ENCODE assay signal across 16 cellular contexts in the genomic region with DNA sequence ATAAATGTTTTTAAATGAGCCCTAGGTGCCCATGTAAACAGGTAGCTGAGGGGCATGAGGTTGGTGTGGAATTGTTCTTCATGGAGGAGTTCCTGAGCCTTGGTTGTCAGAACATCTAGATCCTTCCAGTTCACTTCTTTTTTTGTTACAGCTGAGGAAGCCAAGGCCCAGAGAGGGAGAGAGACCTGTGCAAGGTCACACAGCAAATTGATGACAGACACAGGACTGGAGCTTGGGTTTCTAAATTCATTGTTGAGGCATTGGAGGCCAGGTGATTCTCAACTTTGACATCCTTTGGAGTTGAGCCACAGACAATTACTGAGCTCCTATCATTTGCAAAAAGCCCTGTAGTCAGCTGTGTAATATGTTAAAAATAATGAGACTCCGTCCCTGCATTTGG.
DNase-seq lines count a peak whose midpoint lies in the region; ATAC-seq, FAIRE-seq and TF ChIP-seq lines count a peak whose summit lies in the region.
"Had no signal": no experiment of that assay in that cellular context is flagged by ENCODE, and none has a peak within 500 bp of the region (broad histone marks: within the 10 kb centered on the region; RNA-seq: fewer than 3 reads in every experiment).

No MANE protein-coding gene starts in this region.

- H3K9me1 ChIP-seq in K562 (ENCODE audit: control insufficient read depth, insufficient read depth, low read length), result no peaks in the 10 kb centered on the region

- H2AFZ ChIP-seq in K562 (ENCODE audit: low read depth, low read length), result no peak overlapping the region

- H3K9me3 Mint-ChIP-seq in progenitor cell of endocrine pancreas (ENCODE audit: low read depth), result no peaks in the 10 kb centered on the region
- H3K9me3 Mint-ChIP-seq: CD4-positive, CD25-positive, alpha-beta regulatory T cell; CD8-positive, alpha-beta memory T cell had no signal

- H3K9ac ChIP-seq in K562 (ENCODE audit: insufficient read depth in 1 of 2, low read depth in 2 of 2, low read length in 2 of 2), result no peak overlapping the region

- H3K9me3 ChIP-seq in A549 (no peaks in the 10 kb centered on the region), HEK293 (ENCODE audit: control insufficient read depth, insufficient read depth, low read depth, low read length) (no peaks in the 10 kb centered on the region), K562 (replicated peaks; ENCODE audit: control insufficient read depth, insufficient read depth, low read depth, low read length) (no peaks in the 10 kb centered on the region)
- H3K9me3 ChIP-seq: BE2C, HAP-1 had no signal

- H4K20me1 ChIP-seq in K562 (replicated peaks; ENCODE audit: control insufficient read depth, insufficient read depth, low read length), result no peaks in the 10 kb centered on the region

- TF ChIP-seq EP300 in A549 (IDR thresholded peaks at IDR 0.05) (no peak), K562 (IDR thresholded peaks at IDR 0.05; ENCODE audit: low read length) (no peak)

- H3K4me2 ChIP-seq in A549 (no peak overlapping the region), K562 (ENCODE audit: insufficient read depth, low read length) (no peak overlapping the region)

- H3K36me3 ChIP-seq in HEK293 (ENCODE audit: control insufficient read depth in 2 of 2, insufficient read depth in 1 of 2, low read length in 2 of 2), result peaks cover 0 to 5% of the 10 kb centered on the region in 2 experiments; a peak in 1 of 3 replicates
- H3K36me3 ChIP-seq in K562 (ENCODE audit: control insufficient read depth, insufficient read depth, low read length), result no peaks in the 10 kb centered on the region
- H3K36me3 ChIP-seq: BE2C had no signal

- no peaks in the 10 kb centered on the region; a peak in 2 of 5 replicates for H3K27me3 ChIP-seq in K562 (ENCODE audit: control insufficient read depth in 2 of 2, insufficient read depth in 2 of 2, low read length in 2 of 2)
- H3K27me3 ChIP-seq: BE2C had no signal

- in situ Hi-C loops in K562 (cut with MboI), result no loop called here

- FAIRE-seq in A549 (lab: Jason Lieb, UNC) (no peak), K562 (lab: Jason Lieb, UNC) (no peak)

- no peak for TF ChIP-seq POLR2A in A549 (IDR thresholded peaks at IDR 0.05; ENCODE audit: low read length)
- TF ChIP-seq POLR2A in K562 (conservative IDR thresholded peaks at IDR 0.05), result no peak

- POLR2A ChIA-PET in A549 (lab: Yijun Ruan, JAX), result no interaction called here
- POLR2A ChIA-PET in HEK293 (lab: Yijun Ruan, JAX), result no interaction called here
- POLR2A ChIA-PET in K562 (lab: Yijun Ruan, JAX), result interaction anchor here (0.7 to 1.1 kb wide), 3 partner anchors 12 to 21 kb away, joined by 3 to 4 read pairs (median 3); no protein-coding TSS in a partner anchor

- H3K27ac Mint-ChIP-seq in progenitor cell of endocrine pancreas, result peak overlapping the region; percentile 70
- H3K27ac Mint-ChIP-seq: CD8-positive, alpha-beta memory T cell had no signal

- H3K4me3 Mint-ChIP-seq in progenitor cell of endocrine pancreas (ENCODE audit: low read depth), result no peak overlapping the region
- H3K4me3 Mint-ChIP-seq: CD4-positive, CD25-positive, alpha-beta regulatory T cell; CD8-positive, alpha-beta memory T cell had no signal

- DNase-seq in A549 (ENCODE audit: low read depth in 1 of 2, low spot score in 1 of 2) (no peak), K562 (ENCODE audit: extremely low read depth in 1 of 4, low spot score in 3 of 4) (no peak), progenitor cell of endocrine pancreas (ENCODE audit: low spot score, unreplicated experiment) (no peak), NCI-H2107 treated with DMSO at 0.1 percent for 48 hours (lab: John Stamatoyannopoulos, UW; ENCODE audit: unreplicated experiment) (no peak), activated T-cell treated with anti-CD3 and anti-CD28 coated beads for 4 hours (no peak)
- DNase-seq: ACHN; BE2C; C1 segment of cervical spinal cord; CD4-positive, CD25-positive, alpha-beta regulatory T cell; CD8-positive, alpha-beta memory T cell; DMS79; GF-D8 had no signal

- no peak for TF ChIP-seq CTCF in A549 (IDR thresholded peaks at IDR 0.05)
- no peak for TF ChIP-seq CTCF in HEK293 (tag by site-specific recombination; IDR thresholded peaks at IDR 0.05)
- TF ChIP-seq CTCF in K562 (IDR thresholded peaks at IDR 0.05 in 2 of 3, conservative IDR thresholded peaks at IDR 0.05 in 1 of 3; ENCODE audit: insufficient read depth in 2 of 3, low read depth in 1 of 3, low read length in 3 of 3), result no peak
- TF ChIP-seq CTCF in progenitor cell of endocrine pancreas (IDR thresholded peaks at IDR 0.05; ENCODE audit: unreplicated experiment), result no peak

- TF ChIP-seq RAD21 in A549 (conservative IDR thresholded peaks at IDR 0.05 in 1 of 2, IDR thresholded peaks at IDR 0.05 in 1 of 2) (no peak), K562 (CRISPR knock-in tag; conservative IDR thresholded peaks at IDR 0.05 in 1 of 2, IDR thresholded peaks at IDR 0.05 in 1 of 2) (no peak)

- H3K4me1 ChIP-seq in A549 (no peaks in the 10 kb centered on the region), HEK293 (ENCODE audit: control insufficient read depth, insufficient read depth, low read length) (no peaks in the 10 kb centered on the region), K562 (replicated peaks in 1 of 2; ENCODE audit: control insufficient read depth in 2 of 2, insufficient read depth in 2 of 2, low read length in 2 of 2) (no peaks in the 10 kb centered on the region)
- H3K4me1 ChIP-seq: BE2C had no signal

- CTCF ChIA-PET in A549 (lab: Yijun Ruan, JAX), result interaction anchor here (1.8 to 2.1 kb wide), 2 partner anchors 12 to 16 kb away, joined by 6 to 7 read pairs; no protein-coding TSS in a partner anchor
- CTCF ChIA-PET in HEK293 (lab: Yijun Ruan, JAX), result interaction anchor here (0.9 to 2.3 kb wide), 2 partner anchors 16 to 69 kb away, joined by 3 to 11 read pairs; no protein-coding TSS in a partner anchor
- CTCF ChIA-PET in K562 (lab: Yijun Ruan, JAX; ENCODE audit: low intra/inter-chr PET ratio), result no interaction called here

- intact Hi-C loops in K562 (cut with micrococcal nuclease), result no loop called here

- WGBS in A549 (ENCODE audit: missing lambda C conversion rate), result 93% methylated on average over 1 of the region's 1 CpG
- WGBS in K562 (ENCODE audit: insufficient coverage, low coverage, missing lambda C conversion rate), result 0% methylated on average over 1 of the region's 1 CpG

- no peaks in the 10 kb centered on the region for H3K27me3 Mint-ChIP-seq in progenitor cell of endocrine pancreas
- H3K27me3 Mint-ChIP-seq: CD4-positive, CD25-positive, alpha-beta regulatory T cell; CD8-positive, alpha-beta memory T cell had no signal

- no peak overlapping the region for H3K27ac ChIP-seq in A549
- no peak overlapping the region for H3K27ac ChIP-seq in HEK293 (ENCODE audit: extremely low read depth, low read depth, low read length)
- H3K27ac ChIP-seq in K562 (ENCODE audit: extremely low read depth, low read depth, low read length), result no peak overlapping the region

- no peaks in the 10 kb centered on the region for H3K79me2 ChIP-seq in K562 (ENCODE audit: control insufficient read depth, insufficient read depth, low read length)

- H3K4me3 ChIP-seq in A549 (no peak overlapping the region), HEK293 (ENCODE audit: low read depth, low read length) (no peak overlapping the region), K562 (no peak overlapping the region)
- H3K4me3 ChIP-seq: HAP-1 had no signal

- peaks cover 14% of the 10 kb centered on the region for H3K36me3 Mint-ChIP-seq in progenitor cell of endocrine pancreas (ENCODE audit: insufficient read depth)
- H3K36me3 Mint-ChIP-seq: CD4-positive, CD25-positive, alpha-beta regulatory T cell had no signal

- peaks cover 16% of the 10 kb centered on the region for H3K4me1 Mint-ChIP-seq in progenitor cell of endocrine pancreas (ENCODE audit: low read depth)
- H3K4me1 Mint-ChIP-seq: CD4-positive, CD25-positive, alpha-beta regulatory T cell had no signal

- ATAC-seq in A549 (no peak), K562 (no peak), GM18511 (IDR thresholded peaks at IDR 0.05; ENCODE audit: unreplicated experiment) (no peak), GM21528 (IDR thresholded peaks at IDR 0.05; ENCODE audit: low FRiP score, unreplicated experiment) (no peak)

- no TSS peak for BruUV-seq in K562 (replicated peaks; lab: Mats Ljungman, UMichigan)

TF ChIP-seq in A549, 52 proteins besides CTCF, POLR2A, EP300 and RAD21 (continues in another document):
- TF ChIP-seq, protein P1, sequence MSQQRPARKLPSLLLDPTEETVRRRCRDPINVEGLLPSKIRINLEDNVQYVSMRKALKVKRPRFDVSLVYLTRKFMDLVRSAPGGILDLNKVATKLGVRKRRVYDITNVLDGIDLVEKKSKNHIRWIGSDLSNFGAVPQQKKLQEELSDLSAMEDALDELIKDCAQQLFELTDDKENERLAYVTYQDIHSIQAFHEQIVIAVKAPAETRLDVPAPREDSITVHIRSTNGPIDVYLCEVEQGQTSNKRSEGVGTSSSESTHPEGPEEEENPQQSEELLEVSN (IDR thresholded peaks at IDR 0.05; ENCODE audit: borderline replicate concordance, low read depth), result no peak

TF ChIP-seq in HEK293, 187 proteins besides CTCF, POLR2A, EP300 and RAD21:
- TF ChIP-seq ZSCAN23 (tag by site-specific recombination; IDR thresholded peaks at IDR 0.05) (no peak), ZNF311 (tag by site-specific recombination; IDR thresholded peaks at IDR 0.05; ENCODE audit: borderline replicate concordance) (no peak), ZNF768 (tag by site-specific recombination; IDR thresholded peaks at IDR 0.05) (peak; percentile 68; the same call in 1 of the 2 replicates)

TF ChIP-seq in K562, 482 proteins besides CTCF, POLR2A, EP300 and RAD21 (continues in another document):
- TF ChIP-seq, protein P2, sequence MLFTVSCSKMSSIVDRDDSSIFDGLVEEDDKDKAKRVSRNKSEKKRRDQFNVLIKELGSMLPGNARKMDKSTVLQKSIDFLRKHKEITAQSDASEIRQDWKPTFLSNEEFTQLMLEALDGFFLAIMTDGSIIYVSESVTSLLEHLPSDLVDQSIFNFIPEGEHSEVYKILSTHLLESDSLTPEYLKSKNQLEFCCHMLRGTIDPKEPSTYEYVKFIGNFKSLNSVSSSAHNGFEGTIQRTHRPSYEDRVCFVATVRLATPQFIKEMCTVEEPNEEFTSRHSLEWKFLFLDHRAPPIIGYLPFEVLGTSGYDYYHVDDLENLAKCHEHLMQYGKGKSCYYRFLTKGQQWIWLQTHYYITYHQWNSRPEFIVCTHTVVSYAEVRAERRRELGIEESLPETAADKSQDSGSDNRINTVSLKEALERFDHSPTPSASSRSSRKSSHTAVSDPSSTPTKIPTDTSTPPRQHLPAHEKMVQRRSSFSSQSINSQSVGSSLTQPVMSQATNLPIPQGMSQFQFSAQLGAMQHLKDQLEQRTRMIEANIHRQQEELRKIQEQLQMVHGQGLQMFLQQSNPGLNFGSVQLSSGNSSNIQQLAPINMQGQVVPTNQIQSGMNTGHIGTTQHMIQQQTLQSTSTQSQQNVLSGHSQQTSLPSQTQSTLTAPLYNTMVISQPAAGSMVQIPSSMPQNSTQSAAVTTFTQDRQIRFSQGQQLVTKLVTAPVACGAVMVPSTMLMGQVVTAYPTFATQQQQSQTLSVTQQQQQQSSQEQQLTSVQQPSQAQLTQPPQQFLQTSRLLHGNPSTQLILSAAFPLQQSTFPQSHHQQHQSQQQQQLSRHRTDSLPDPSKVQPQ (CRISPR knock-in tag; IDR thresholded peaks at IDR 0.05; ENCODE audit: borderline replicate concordance), result no peak
- TF ChIP-seq RBM25 (IDR thresholded peaks at IDR 0.05; ENCODE audit: low read depth, low read length, severe bottlenecking) (peak; percentile 52), NFIC (IDR thresholded peaks at IDR 0.05) (no peak)
